ENCODE assay signal across 27 cellular contexts in the genomic region with DNA sequence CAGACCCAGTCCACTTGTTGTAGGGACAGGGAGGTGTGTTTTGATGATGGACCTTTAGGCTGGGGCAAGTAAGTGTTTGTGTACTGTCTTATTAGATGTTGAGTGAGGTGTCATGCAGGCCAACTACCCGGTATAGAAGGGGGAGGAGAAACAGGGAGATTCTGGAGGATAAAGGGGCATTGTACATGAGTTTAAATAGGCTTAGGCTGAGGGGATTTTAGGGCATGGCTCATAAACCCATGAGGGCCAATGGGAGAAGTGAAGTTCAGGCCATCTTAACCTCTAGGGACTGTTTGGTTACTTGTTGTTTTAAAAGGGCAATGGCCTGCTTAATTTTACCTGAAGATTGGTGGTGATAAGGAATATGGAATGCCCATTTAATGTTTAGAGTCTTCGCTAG. TPM values are rescaled to one million over a fixed set of nuclear protein-coding genes. Genes with fewer than 3 reads are reported as not detected.
"Had no signal": no experiment of that assay in that cellular context is flagged by ENCODE, and none has a peak within 500 bp of the region (broad histone marks: within the 10 kb centered on the region; RNA-seq: fewer than 3 reads in every experiment).

No MANE protein-coding gene starts in this region.

- H3K36me3 ChIP-seq: brain microvascular endothelial cell, cardiac muscle cell, SJSA1 had no signal

- H3K4me1 ChIP-seq: SJSA1 had no signal

- H3K9me3 ChIP-seq: SJSA1 had no signal

- DNase-seq: activated B cell treated with CpG ODN at 0.5 μM for 24 hours; activated CD4-positive, alpha-beta T cell treated with anti-CD3 and anti-CD28 coated beads for 1 hour; activated CD4-positive, alpha-beta T cell treated with anti-CD3 and anti-CD28 coated beads, Interleukin-2, amount 10 ng/mL, durations not matched to agents 24 days and 14 days; activated CD4-positive, alpha-beta T cell treated with anti-CD3 and anti-CD28 coated beads, Interleukin-2, amount 50 U/mL, for 48 hours; activated gamma-delta T cell treated with Interleukin-2 at 50 U/mL for 16 hours; activated naive CD4-positive, alpha-beta T cell treated with anti-CD3 and anti-CD28 coated beads, Interleukin-2, amount 10 ng/mL, durations not matched to agents 7 days and 5 days; activated naive CD8-positive, alpha-beta T cell treated with anti-CD3 and anti-CD28 coated beads for 36 hours; activated T-cell treated with anti-CD3 and anti-CD28 coated beads, Interleukin-2, amount 50 U/mL, for 4 hours; brain microvascular endothelial cell; cerebellar nuclear complex; Karpas-422; NCI-H1105 treated with DMSO at 0.1 percent for 48 hours; NCI-H1436 treated with DMSO at 0.1 percent for 48 hours; NCI-H187; NCI-H2081; NCI-H446 treated with DMSO at 0.1 percent for 48 hours; NCI-H524 treated with DMSO at 0.1 percent for 48 hours; NCI-H748 treated with DMSO at 0.1 percent for 48 hours; SW 1271 had no signal

- H3K27ac ChIP-seq: brain microvascular endothelial cell, cardiac muscle cell, SJSA1 had no signal

- ATAC-seq: activated T-cell treated with anti-CD3 and anti-CD28 coated beads, Interleukin-2, amount 50 U/mL, for 4 hours; K562; SK-N-SH treated with all-trans-retinoic acid at 6 μM for 48 hours had no signal

- H3K4me3 ChIP-seq: cardiac muscle cell, K562, SJSA1 had no signal

- H3K27me3 ChIP-seq: brain microvascular endothelial cell, cardiac muscle cell had no signal

RNA-seq across cellular contexts. Expression of a gene that starts 38.2 kb away (rescaled TPM):
- total RNA-seq: activated B cell treated with CpG ODN at 0.5 μM for 24 hours; activated CD4-positive, alpha-beta T cell treated with anti-CD3 and anti-CD28 coated beads, Interleukin-2, amount 10 ng/mL, durations not matched to agents 24 days and 14 days; activated naive CD8-positive, alpha-beta T cell treated with anti-CD3 and anti-CD28 coated beads for 36 hours; activated T-cell treated with anti-CD3 and anti-CD28 coated beads, Interleukin-2, amount 50 U/mL, for 4 hours; activated T-helper 2 cell treated with anti-CD3 and anti-CD28 coated beads, Interferon-gamma antibody, Interleukin-2, Interleukin-4, amounts not matched to agents 10 μg/mL and 5 μg/mL and 100 μg/mL, durations not matched to agents 14 hours and 24 hours and 36 hours; cardiac muscle cell; K562; OCI-LY7; RPMI7951; SJSA1; T-helper 1 cell treated with Interleukin-12 subunit alpha and Interleukin-12 subunit beta and Interleukin-4 antibody, amounts not matched to agents 30 ng/mL and 1 ng/mL, for 36 hours had no signal
- polyA plus RNA-seq: cardiac muscle cell, K562 had no signal

RNA-seq across cellular contexts. Expression of a gene that starts 52.4 kb away (rescaled TPM):
- total RNA-seq: activated B cell treated with CpG ODN at 0.5 μM for 24 hours; activated CD4-positive, alpha-beta T cell treated with anti-CD3 and anti-CD28 coated beads, Interleukin-2, amount 10 ng/mL, durations not matched to agents 24 days and 14 days; activated naive CD8-positive, alpha-beta T cell treated with anti-CD3 and anti-CD28 coated beads for 36 hours; activated T-helper 2 cell treated with anti-CD3 and anti-CD28 coated beads, Interferon-gamma antibody, Interleukin-2, Interleukin-4, amounts not matched to agents 10 μg/mL and 5 μg/mL and 100 μg/mL, durations not matched to agents 14 hours and 24 hours and 36 hours; cardiac muscle cell; K562; OCI-LY7; RPMI7951; SJSA1; T-helper 1 cell treated with Interleukin-12 subunit alpha and Interleukin-12 subunit beta and Interleukin-4 antibody, amounts not matched to agents 30 ng/mL and 1 ng/mL, for 36 hours had no signal
- polyA plus RNA-seq: K562 had no signal
